Comparison of ENCODE assay signal across 1 cellular context in genomic region chr21:17455028-17455353, GRCh38.
TF ChIP-seq lines count a peak whose summit lies in the region.

No MANE protein-coding gene starts in this region.

TF ChIP-seq in HCT116, 20 proteins besides CTCF, POLR2A, EP300 and RAD21:
- TF ChIP-seq EGR1 (IDR thresholded peaks at IDR 0.05; ENCODE audit: low read depth), result no peak
- no peak for TF ChIP-seq JUND (IDR thresholded peaks at IDR 0.05)
- no peak for TF ChIP-seq SIN3A (IDR thresholded peaks at IDR 0.05; ENCODE audit: low read depth)
- no peak for TF ChIP-seq SP1 (IDR thresholded peaks at IDR 0.05; ENCODE audit: low read depth)
